12 cellular contexts compared by ENCODE assay signal in the genomic region with DNA sequence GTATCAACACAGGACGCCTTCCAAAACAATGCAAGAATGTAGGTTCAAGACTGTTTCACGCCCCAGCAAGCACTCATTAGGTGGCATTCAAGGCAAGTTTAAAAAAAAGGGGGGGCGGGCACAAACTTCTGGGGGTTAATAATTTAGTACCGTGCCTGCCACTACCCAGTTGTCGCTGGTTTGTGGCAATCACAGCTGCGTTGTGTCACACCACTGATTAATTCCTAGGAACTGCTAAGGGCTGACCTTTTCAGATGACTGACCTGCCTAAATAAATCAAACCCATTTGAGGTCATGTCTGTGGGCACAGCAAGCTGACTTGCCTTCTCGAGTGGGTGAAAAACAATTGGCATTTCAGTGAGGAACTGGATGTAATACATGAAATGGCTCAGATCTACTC. TPM values are rescaled to one million over a fixed set of nuclear protein-coding genes. Genes with fewer than 3 reads are reported as not detected.
DNase-seq lines count a peak whose midpoint lies in the region; ATAC-seq and TF ChIP-seq lines count a peak whose summit lies in the region.
"Had no signal": no experiment of that assay in that cellular context is flagged by ENCODE, and none has a peak within 500 bp of the region (broad histone marks: within the 10 kb centered on the region; RNA-seq: fewer than 3 reads in every experiment).

No MANE protein-coding gene starts in this region.

- H3K4me1 ChIP-seq in right atrium auricular region (peaks cover 0 to 47% of the 10 kb centered on the region in 2 donors), prostate gland (replicated peaks) (no peaks in the 10 kb centered on the region), vagina (peaks cover 45% of the 10 kb centered on the region)

- no peak for DNase-seq in right atrium auricular region (ENCODE audit: low spot score)
- no peak for DNase-seq in Right ventricle myocardium inferior (ENCODE audit: missing footprints)
- peak; percentile 66 for DNase-seq in glomerular visceral epithelial cell (ENCODE audit: extremely low spot score)
- no peak for DNase-seq in prostate gland (ENCODE audit: low spot score)
- no peak for DNase-seq in vagina (ENCODE audit: extremely low spot score in 2 of 2)
- DNase-seq in DMS53 (lab: John Stamatoyannopoulos, UW): no peak
- DNase-seq in MG63: no peak
- DNase-seq: NCI-H1092 treated with DMSO at 0.1 percent for 48 hours; NK-92 treated with Interleukin-12 subunit alpha and Interleukin-12 subunit beta, amount 100 ng/mL, for 24 hours; T-helper 2 cell had no signal

- intact Hi-C loops in Right ventricle myocardium inferior (cut with DNase I): no loop called here
- intact Hi-C loops in prostate gland (cut with DNase I): no loop called here
- intact Hi-C loops in vagina (cut with DNase I): no loop called here

- TF ChIP-seq CTCF in right atrium auricular region (IDR thresholded peaks at IDR 0.05): no peak
- no peak for TF ChIP-seq CTCF in prostate gland (IDR thresholded peaks at IDR 0.05)
- no peak for TF ChIP-seq CTCF in vagina (IDR thresholded peaks at IDR 0.05)

- H3K4me3 ChIP-seq in right atrium auricular region (no peak overlapping the region), prostate gland (no peak overlapping the region), vagina (no peak overlapping the region), MG63 (no peak overlapping the region)
- H3K4me3 ChIP-seq: cardiac muscle cell had no signal

- H3K27ac ChIP-seq in right atrium auricular region (peak overlapping the region; percentile 67 to 69), prostate gland (peak overlapping the region; percentile 28 to 45), vagina (peak overlapping the region; percentile 52)

- no peak for TF ChIP-seq POLR2A in prostate gland (IDR thresholded peaks at IDR 0.05)
- TF ChIP-seq POLR2A in vagina (IDR thresholded peaks at IDR 0.05): no peak

- H3K36me3 ChIP-seq in right atrium auricular region: no peaks in the 10 kb centered on the region
- H3K36me3 ChIP-seq in prostate gland: no peaks in the 10 kb centered on the region
- H3K36me3 ChIP-seq in vagina: no peaks in the 10 kb centered on the region
- no peaks in the 10 kb centered on the region for H3K36me3 ChIP-seq in MG63
- H3K36me3 ChIP-seq: cardiac muscle cell had no signal

- ATAC-seq in Right ventricle myocardium inferior (no peak), GM18870 (IDR thresholded peaks at IDR 0.05; ENCODE audit: unreplicated experiment) (no peak)

- H3K27me3 ChIP-seq in right atrium auricular region (no peaks in the 10 kb centered on the region), prostate gland (replicated peaks; ENCODE audit: insufficient read depth) (no peaks in the 10 kb centered on the region), vagina (no peaks in the 10 kb centered on the region), MG63 (no peaks in the 10 kb centered on the region)
- H3K27me3 ChIP-seq: cardiac muscle cell had no signal

- WGBS in prostate gland: 47% methylated on average over 7 of the region's 7 CpGs

- no peaks in the 10 kb centered on the region for H3K9me3 ChIP-seq in right atrium auricular region
- no peaks in the 10 kb centered on the region for H3K9me3 ChIP-seq in prostate gland
- no peaks in the 10 kb centered on the region for H3K9me3 ChIP-seq in vagina
- no peaks in the 10 kb centered on the region for H3K9me3 ChIP-seq in MG63

RNA-seq across cellular contexts. Expression of a gene that starts 15.2 kb away (rescaled TPM):
- total RNA-seq in right atrium auricular region: 100 to 1,000 TPM in 1 of 2 donors, 10 to 100 TPM in 1; 84.1 to 130 TPM
- 76.0 TPM for total RNA-seq in Right ventricle myocardium inferior
- total RNA-seq in prostate gland: 100 to 1,000 TPM; 142 to 159 TPM
- total RNA-seq in vagina: 152 TPM
- total RNA-seq in MG63 (2014; rRNA removed; shearing (Covaris generic); ENCODE audit: low replicate concordance): 186 and 189 TPM in 2 replicates

RNA-seq across cellular contexts. Expression of a gene that starts 43.2 kb away (rescaled TPM):
- total RNA-seq in right atrium auricular region (10 to 100 TPM; 10.6 to 13.1 TPM), Right ventricle myocardium inferior (14.7 TPM), prostate gland (10 to 100 TPM; 24.5 to 28.1 TPM), vagina (22.3 TPM)
- 23.6 and 52.7 TPM in 2 replicates for total RNA-seq in MG63 (2014; rRNA removed; shearing (Covaris generic); ENCODE audit: low replicate concordance)
